ENCODE assay signal across 12 cellular contexts in the genomic region with DNA sequence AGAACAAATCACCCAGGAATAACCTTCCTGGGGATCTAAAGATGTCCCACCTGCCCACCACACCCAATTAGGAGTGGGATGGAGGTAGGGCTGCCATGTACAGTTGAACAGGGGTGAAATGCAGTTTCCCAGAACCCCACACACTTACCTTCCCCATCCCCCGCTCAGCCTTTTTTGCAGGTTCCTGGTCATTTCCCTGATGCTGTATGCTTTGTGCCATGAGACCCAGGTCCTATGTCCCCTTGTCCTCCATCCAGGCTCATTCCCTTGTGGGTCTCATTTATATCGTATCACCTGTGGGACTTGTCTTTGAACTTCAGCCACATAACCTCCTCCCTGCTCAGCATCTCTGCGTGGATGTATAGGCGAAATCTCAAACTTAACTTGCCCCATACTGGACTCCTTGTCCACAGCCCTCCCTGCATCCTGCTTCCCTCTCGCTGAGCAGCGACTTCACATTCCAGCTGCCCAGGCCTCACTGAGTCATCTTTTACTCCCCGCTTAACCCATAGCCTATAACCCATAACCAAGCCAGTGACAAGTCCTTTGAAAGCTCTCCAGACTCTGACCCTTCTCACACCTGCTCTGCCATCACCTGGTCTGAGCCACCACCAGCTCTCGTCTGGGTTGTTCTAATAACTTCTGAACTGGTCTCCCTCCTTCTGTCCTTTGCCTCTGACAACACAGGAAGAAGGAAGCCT. TPM values are rescaled to one million over a fixed set of nuclear protein-coding genes. Genes with fewer than 3 reads are reported as not detected.
DNase-seq lines count a peak whose midpoint lies in the region; ATAC-seq and TF ChIP-seq lines count a peak whose summit lies in the region.
"Had no signal": no experiment of that assay in that cellular context is flagged by ENCODE, and none has a peak within 500 bp of the region (broad histone marks: within the 10 kb centered on the region; RNA-seq: fewer than 3 reads in every experiment).

No MANE protein-coding gene starts in this region.

- H3K36me3 ChIP-seq in BLaER1 treated with 17β-estradiol and CSF1 and Interleukin-3, amounts not matched to agents 10 nM and 100 nM = peaks cover 0 to 13% (median 0%) of the 10 kb centered on the region in 11 experiments; a peak in 7 of 22 replicates
- H3K36me3 ChIP-seq in esophagus muscularis mucosa = peaks cover 6 to 18% (median 13%) of the 10 kb centered on the region in 4 donors

- peaks cover 43 to 72% (median 65%) of the 10 kb centered on the region in 10 experiments for H3K4me1 ChIP-seq in BLaER1 treated with 17β-estradiol and CSF1 and Interleukin-3, amounts not matched to agents 10 nM and 100 nM
- peaks cover 7 to 24% (median 14%) of the 10 kb centered on the region in 4 donors for H3K4me1 ChIP-seq in esophagus muscularis mucosa

- intact Hi-C loops in dendritic cell treated with granulocyte-macrophage colony-stimulating factor and Interleukin-4, amounts not matched to agents 40 ng/mL and 50 ng/mL, for 4 days (cut with micrococcal nuclease) = no loop called here
- intact Hi-C loops in esophagus muscularis mucosa (cut with DNase I) = no loop called here
- intact Hi-C loops in activated CD8-positive, alpha-beta T cell treated with anti-CD3 and anti-CD28 coated beads for 36 hours (cut with micrococcal nuclease) = no loop called here

- CTCF ChIA-PET in activated CD8-positive, alpha-beta T cell treated with anti-CD3 and anti-CD28 coated beads for 36 hours (lab: Charles Lee) = no interaction called here

- H3K4me1 Mint-ChIP-seq in dendritic cell treated with granulocyte-macrophage colony-stimulating factor and Interleukin-4, amounts not matched to agents 40 ng/mL and 50 ng/mL, for 4 days (ENCODE audit: low read depth) = peaks cover 37% of the 10 kb centered on the region
- H3K4me1 Mint-ChIP-seq in activated CD8-positive, alpha-beta T cell treated with anti-CD3 and anti-CD28 coated beads for 36 hours (ENCODE audit: low read depth) = peaks cover 6% of the 10 kb centered on the region

- TF ChIP-seq EP300 in esophagus muscularis mucosa (IDR thresholded peaks at IDR 0.05) = no peak

- no peaks in the 10 kb centered on the region for H4K20me1 ChIP-seq in BLaER1 treated with 17β-estradiol and CSF1 and Interleukin-3, amounts not matched to agents 10 nM and 100 nM

- no peak for ATAC-seq in activated CD8-positive, alpha-beta T cell treated with anti-CD3 and anti-CD28 coated beads for 36 hours
- ATAC-seq in GM21825 (IDR thresholded peaks at IDR 0.05; ENCODE audit: unreplicated experiment) = no peak
- ATAC-seq: WTC11 had no signal

- H3K4me3 Mint-ChIP-seq in dendritic cell treated with granulocyte-macrophage colony-stimulating factor and Interleukin-4, amounts not matched to agents 40 ng/mL and 50 ng/mL, for 4 days = no peak overlapping the region
- no peak overlapping the region for H3K4me3 Mint-ChIP-seq in activated CD8-positive, alpha-beta T cell treated with anti-CD3 and anti-CD28 coated beads for 36 hours
- H3K4me3 Mint-ChIP-seq: memory B cell, WTC11 had no signal

- no peak for TF ChIP-seq CTCF in esophagus muscularis mucosa (IDR thresholded peaks at IDR 0.05)
- TF ChIP-seq CTCF in activated CD8-positive, alpha-beta T cell treated with anti-CD3 and anti-CD28 coated beads for 36 hours (IDR thresholded peaks at IDR 0.05) = no peak

- DNase-seq in HuH-7.5 (ENCODE audit: low spot score) (peak; percentile 16), myocyte (ENCODE audit: low read depth) (peak; percentile 70), NCI-H128 (lab: John Stamatoyannopoulos, UW; ENCODE audit: unreplicated experiment) (no peak), esophagus muscularis mucosa (ENCODE audit: extremely low spot score) (no peak)
- no peak for DNase-seq in activated CD8-positive, alpha-beta T cell treated with anti-CD3 and anti-CD28 coated beads for 36 hours

- peaks cover 15% of the 10 kb centered on the region for H3K27me3 Mint-ChIP-seq in dendritic cell treated with granulocyte-macrophage colony-stimulating factor and Interleukin-4, amounts not matched to agents 40 ng/mL and 50 ng/mL, for 4 days
- H3K27me3 Mint-ChIP-seq in activated CD8-positive, alpha-beta T cell treated with anti-CD3 and anti-CD28 coated beads for 36 hours = peaks cover 11% of the 10 kb centered on the region

- POLR2A ChIA-PET in activated CD8-positive, alpha-beta T cell treated with anti-CD3 and anti-CD28 coated beads for 36 hours (lab: Charles Lee) = no interaction called here

- H3K9me3 ChIP-seq in BLaER1 treated with 17β-estradiol and CSF1 and Interleukin-3, amounts not matched to agents 10 nM and 100 nM (replicated peaks in 1 of 11) = no peaks in the 10 kb centered on the region
- no peaks in the 10 kb centered on the region for H3K9me3 ChIP-seq in esophagus muscularis mucosa
- H3K9me3 ChIP-seq: thoracic aorta had no signal

- peak overlapping the region in 8 of 11 experiments; percentile 23 to 75 (median 70); a peak in 7 of 22 replicates for H3K9ac ChIP-seq in BLaER1 treated with 17β-estradiol and CSF1 and Interleukin-3, amounts not matched to agents 10 nM and 100 nM
- H3K9ac ChIP-seq: KMS-11 had no signal

- no peaks in the 10 kb centered on the region for H3K9me3 Mint-ChIP-seq in dendritic cell treated with granulocyte-macrophage colony-stimulating factor and Interleukin-4, amounts not matched to agents 40 ng/mL and 50 ng/mL, for 4 days
- no peaks in the 10 kb centered on the region for H3K9me3 Mint-ChIP-seq in activated CD8-positive, alpha-beta T cell treated with anti-CD3 and anti-CD28 coated beads for 36 hours
- H3K9me3 Mint-ChIP-seq: memory B cell, WTC11 had no signal

- H3K27ac ChIP-seq in BLaER1 treated with 17β-estradiol and CSF1 and Interleukin-3, amounts not matched to agents 10 nM and 100 nM = peak overlapping the region in 10 of 11 experiments; percentile 43 to 87 (median 77); a peak in 19 of 22 replicates
- H3K27ac ChIP-seq in esophagus muscularis mucosa (replicated peaks in 1 of 4) = no peak overlapping the region
- H3K27ac ChIP-seq: KMS-11, thoracic aorta had no signal

- H3K4me3 ChIP-seq in BLaER1 treated with 17β-estradiol and CSF1 and Interleukin-3, amounts not matched to agents 10 nM and 100 nM = no peak overlapping the region
- no peak overlapping the region for H3K4me3 ChIP-seq in esophagus muscularis mucosa
- H3K4me3 ChIP-seq: thoracic aorta had no signal

- WGBS in esophagus muscularis mucosa = 80% methylated on average over 8 of the region's 8 CpGs

- H3K36me3 Mint-ChIP-seq in dendritic cell treated with granulocyte-macrophage colony-stimulating factor and Interleukin-4, amounts not matched to agents 40 ng/mL and 50 ng/mL, for 4 days (ENCODE audit: low read depth) = peaks cover 1% of the 10 kb centered on the region
- no peaks in the 10 kb centered on the region for H3K36me3 Mint-ChIP-seq in activated CD8-positive, alpha-beta T cell treated with anti-CD3 and anti-CD28 coated beads for 36 hours (ENCODE audit: low read depth)
- H3K36me3 Mint-ChIP-seq: memory B cell, WTC11 had no signal

- peak overlapping the region; percentile 68 for H3K27ac Mint-ChIP-seq in dendritic cell treated with granulocyte-macrophage colony-stimulating factor and Interleukin-4, amounts not matched to agents 40 ng/mL and 50 ng/mL, for 4 days
- no peak overlapping the region for H3K27ac Mint-ChIP-seq in activated CD8-positive, alpha-beta T cell treated with anti-CD3 and anti-CD28 coated beads for 36 hours
- H3K27ac Mint-ChIP-seq: memory B cell, WTC11 had no signal

- no peak for TF ChIP-seq POLR2A in esophagus muscularis mucosa (IDR thresholded peaks at IDR 0.05; ENCODE audit: low read depth)

- no peaks in the 10 kb centered on the region for H3K27me3 ChIP-seq in BLaER1 treated with 17β-estradiol and CSF1 and Interleukin-3, amounts not matched to agents 10 nM and 100 nM
- H3K27me3 ChIP-seq in esophagus muscularis mucosa = peaks cover 0 to 15% (median 8%) of the 10 kb centered on the region in 4 donors

- H3K4me2 ChIP-seq in BLaER1 treated with 17β-estradiol and CSF1 and Interleukin-3, amounts not matched to agents 10 nM and 100 nM = peak overlapping the region; percentile 82 to 99 (median 92); a peak in 20 of 22 replicates
- H3K4me2 ChIP-seq: KMS-11 had no signal

RNA-seq across cellular contexts. Expression of a gene that starts 4.7 kb away (rescaled TPM):
- not detected in 2 replicates for total RNA-seq in myocyte
- polyA plus RNA-seq in myocyte (2012) = 50.9 TPM
- not detected for total RNA-seq in esophagus muscularis mucosa
- under 1 TPM in 1 of 2 experiments, not detected in 1; 0.07 TPM for total RNA-seq in activated CD8-positive, alpha-beta T cell treated with anti-CD3 and anti-CD28 coated beads for 36 hours

RNA-seq across cellular contexts. Expression of a gene that starts 33.8 kb away (rescaled TPM):
- 24.6 and 28.4 TPM in 2 replicates for total RNA-seq in myocyte
- polyA plus RNA-seq in myocyte (2012) = 22.5 TPM
- total RNA-seq in esophagus muscularis mucosa = 10 to 100 TPM; 29.3 to 46.5 (median 37.7) TPM
- total RNA-seq in activated CD8-positive, alpha-beta T cell treated with anti-CD3 and anti-CD28 coated beads for 36 hours = 10 to 100 TPM; 72.1 to 72.4 TPM

Comparison
In these comparisons a context has a peak if more than half of its experiments do, and no peak if none do; other contexts are left out.
1. H3K27ac ChIP-seq: peak in BLaER1 treated with 17β-estradiol and CSF1 and Interleukin-3, amounts not matched to agents 10 nM and 100 nM (10 of 11); none in esophagus muscularis mucosa (0 of 4).
2. DNase-seq: peak in HuH-7.5 (single experiment) and myocyte (single experiment); none in NCI-H128 (single experiment), esophagus muscularis mucosa (single experiment) and activated CD8-positive, alpha-beta T cell treated with anti-CD3 and anti-CD28 coated beads for 36 hours (single experiment).